In the genomic region with DNA sequence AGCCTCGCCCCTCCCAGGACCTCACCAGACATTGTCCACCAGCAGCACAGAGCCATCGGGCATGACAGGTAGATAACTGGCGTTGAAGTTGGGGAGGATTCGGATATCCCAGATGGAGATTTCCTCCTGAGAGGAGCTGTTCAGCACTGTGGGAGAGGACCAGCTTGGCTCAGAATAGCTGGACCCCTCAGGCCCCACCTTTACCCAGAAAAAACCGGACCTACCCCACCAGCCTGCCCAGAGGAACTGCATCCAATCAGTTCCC, we compare ENCODE assay signal across 1 cellular context.
TF ChIP-seq lines count a peak whose summit lies in the region.

No MANE protein-coding gene starts in this region.

TF ChIP-seq in liver, 16 proteins besides CTCF, POLR2A, EP300 and RAD21 (continued from another document):
- TF ChIP-seq, protein P1, sequence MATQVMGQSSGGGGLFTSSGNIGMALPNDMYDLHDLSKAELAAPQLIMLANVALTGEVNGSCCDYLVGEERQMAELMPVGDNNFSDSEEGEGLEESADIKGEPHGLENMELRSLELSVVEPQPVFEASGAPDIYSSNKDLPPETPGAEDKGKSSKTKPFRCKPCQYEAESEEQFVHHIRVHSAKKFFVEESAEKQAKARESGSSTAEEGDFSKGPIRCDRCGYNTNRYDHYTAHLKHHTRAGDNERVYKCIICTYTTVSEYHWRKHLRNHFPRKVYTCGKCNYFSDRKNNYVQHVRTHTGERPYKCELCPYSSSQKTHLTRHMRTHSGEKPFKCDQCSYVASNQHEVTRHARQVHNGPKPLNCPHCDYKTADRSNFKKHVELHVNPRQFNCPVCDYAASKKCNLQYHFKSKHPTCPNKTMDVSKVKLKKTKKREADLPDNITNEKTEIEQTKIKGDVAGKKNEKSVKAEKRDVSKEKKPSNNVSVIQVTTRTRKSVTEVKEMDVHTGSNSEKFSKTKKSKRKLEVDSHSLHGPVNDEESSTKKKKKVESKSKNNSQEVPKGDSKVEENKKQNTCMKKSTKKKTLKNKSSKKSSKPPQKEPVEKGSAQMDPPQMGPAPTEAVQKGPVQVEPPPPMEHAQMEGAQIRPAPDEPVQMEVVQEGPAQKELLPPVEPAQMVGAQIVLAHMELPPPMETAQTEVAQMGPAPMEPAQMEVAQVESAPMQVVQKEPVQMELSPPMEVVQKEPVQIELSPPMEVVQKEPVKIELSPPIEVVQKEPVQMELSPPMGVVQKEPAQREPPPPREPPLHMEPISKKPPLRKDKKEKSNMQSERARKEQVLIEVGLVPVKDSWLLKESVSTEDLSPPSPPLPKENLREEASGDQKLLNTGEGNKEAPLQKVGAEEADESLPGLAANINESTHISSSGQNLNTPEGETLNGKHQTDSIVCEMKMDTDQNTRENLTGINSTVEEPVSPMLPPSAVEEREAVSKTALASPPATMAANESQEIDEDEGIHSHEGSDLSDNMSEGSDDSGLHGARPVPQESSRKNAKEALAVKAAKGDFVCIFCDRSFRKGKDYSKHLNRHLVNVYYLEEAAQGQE (IDR thresholded peaks at IDR 0.05), result no peak
- TF ChIP-seq NR2F2 (IDR thresholded peaks at IDR 0.05), result no peak
- TF ChIP-seq HNF4A (conservative IDR thresholded peaks at IDR 0.05), result no peak
- TF ChIP-seq YY1 (IDR thresholded peaks at IDR 0.05), result no peak
TF ChIP-seq in liver: peak in this region for 0.
